In the genomic region with DNA sequence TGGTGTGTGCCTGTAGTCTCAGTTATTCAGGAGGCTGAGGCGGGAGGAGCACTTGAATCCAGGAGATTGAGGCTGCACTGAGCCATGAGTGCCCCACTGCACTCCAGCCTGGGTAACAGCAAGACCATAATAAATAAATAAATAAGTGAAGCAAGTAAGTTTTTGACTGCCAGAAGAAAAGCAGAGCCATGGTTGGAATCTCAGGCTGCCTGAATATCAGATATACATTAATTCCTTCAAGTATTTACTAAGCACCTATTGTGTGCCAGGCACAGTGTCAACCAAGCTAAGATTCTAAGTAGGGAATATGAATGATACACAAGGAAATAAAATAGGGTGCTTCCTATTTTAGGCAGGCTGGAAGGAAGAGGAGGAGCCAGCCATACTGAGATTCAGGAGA, we compare ENCODE assay signal across 12 cellular contexts. TPM values are rescaled to one million over a fixed set of nuclear protein-coding genes. Genes with fewer than 3 reads are reported as not detected.
DNase-seq lines count a peak whose midpoint lies in the region; ATAC-seq and TF ChIP-seq lines count a peak whose summit lies in the region.
"Had no signal": no experiment of that assay in that cellular context is flagged by ENCODE, and none has a peak within 500 bp of the region (broad histone marks: within the 10 kb centered on the region; RNA-seq: fewer than 3 reads in every experiment).

No MANE protein-coding gene starts in this region.

- intact Hi-C loops in lower lobe of right lung (cut with DNase I) = no loop called here
- intact Hi-C loops in vagina (cut with DNase I) = no loop called here

- no peak for TF ChIP-seq CTCF in brain (conservative IDR thresholded peaks at IDR 0.05)
- no peak for TF ChIP-seq CTCF in lower lobe of right lung (IDR thresholded peaks at IDR 0.05)
- TF ChIP-seq CTCF in vagina (IDR thresholded peaks at IDR 0.05) = no peak

- peaks cover 38% of the 10 kb centered on the region for H3K4me1 ChIP-seq in lower lobe of right lung
- peaks cover 22% of the 10 kb centered on the region for H3K4me1 ChIP-seq in vagina

- H3K27ac ChIP-seq in lower lobe of right lung (no peak overlapping the region), vagina (peak overlapping the region; percentile 79)

- TF ChIP-seq POLR2A in vagina (IDR thresholded peaks at IDR 0.05) = no peak

- DNase-seq in activated naive CD8-positive, alpha-beta T cell treated with anti-CD3 and anti-CD28 coated beads, Interleukin-2, amount 50 U/mL, for 24 hours = no peak
- no peak for DNase-seq in lower lobe of right lung
- DNase-seq in vagina (ENCODE audit: extremely low spot score in 2 of 2) = no peak
- DNase-seq in activated CD4-positive, CD25-positive, alpha-beta regulatory T cell (lab: John Stamatoyannopoulos, UW) = no peak
- DNase-seq: COR-L47, dorsolateral prefrontal cortex had no signal

- no peak for ATAC-seq in activated naive CD8-positive, alpha-beta T cell treated with anti-CD3 and anti-CD28 coated beads, Interleukin-2, amount 50 U/mL, for 24 hours
- no peak for ATAC-seq in lower lobe of right lung
- no peak for ATAC-seq in HG03457 (IDR thresholded peaks at IDR 0.05; ENCODE audit: unreplicated experiment)
- no peak for ATAC-seq in HG02852 (IDR thresholded peaks at IDR 0.05; ENCODE audit: unreplicated experiment)

- no peaks in the 10 kb centered on the region for H3K9me3 ChIP-seq in lower lobe of right lung
- H3K9me3 ChIP-seq in vagina = no peaks in the 10 kb centered on the region

- H3K4me3 Mint-ChIP-seq in activated naive CD8-positive, alpha-beta T cell = peak overlapping the region; percentile 67
- no peak overlapping the region for H3K4me3 Mint-ChIP-seq in activated naive CD8-positive, alpha-beta T cell treated with anti-CD3 and anti-CD28 coated beads, Interleukin-2, amount 50 U/mL, for 24 hours
- peak overlapping the region; percentile 49 to 89 (median 79) for H3K4me3 Mint-ChIP-seq in brain
- H3K4me3 Mint-ChIP-seq: mesothelial cell of epicardium had no signal

- H3K4me1 Mint-ChIP-seq in activated naive CD8-positive, alpha-beta T cell (ENCODE audit: low read depth) = peaks cover 4% of the 10 kb centered on the region
- peaks cover 8% of the 10 kb centered on the region for H3K4me1 Mint-ChIP-seq in activated naive CD8-positive, alpha-beta T cell treated with anti-CD3 and anti-CD28 coated beads, Interleukin-2, amount 50 U/mL, for 24 hours
- H3K4me1 Mint-ChIP-seq in brain = peaks cover 32% of the 10 kb centered on the region

- no peak overlapping the region for H3K27ac Mint-ChIP-seq in activated naive CD8-positive, alpha-beta T cell
- no peak overlapping the region for H3K27ac Mint-ChIP-seq in activated naive CD8-positive, alpha-beta T cell treated with anti-CD3 and anti-CD28 coated beads, Interleukin-2, amount 50 U/mL, for 24 hours
- H3K27ac Mint-ChIP-seq in brain = peak overlapping the region in 3 of 5 experiments; percentile 74 to 90 (median 89)
- H3K27ac Mint-ChIP-seq: mesothelial cell of epicardium had no signal

- no peaks in the 10 kb centered on the region for H3K36me3 Mint-ChIP-seq in activated naive CD8-positive, alpha-beta T cell
- no peaks in the 10 kb centered on the region for H3K36me3 Mint-ChIP-seq in activated naive CD8-positive, alpha-beta T cell treated with anti-CD3 and anti-CD28 coated beads, Interleukin-2, amount 50 U/mL, for 24 hours (ENCODE audit: low read depth)
- H3K36me3 Mint-ChIP-seq in brain = peaks cover 18% of the 10 kb centered on the region
- H3K36me3 Mint-ChIP-seq: mesothelial cell of epicardium had no signal

- H3K36me3 ChIP-seq in lower lobe of right lung (peaks cover 7% of the 10 kb centered on the region), vagina (no peaks in the 10 kb centered on the region)

- H3K4me3 ChIP-seq in lower lobe of right lung (peak overlapping the region; percentile 53), vagina (peak overlapping the region in 1 of 2 donors; percentile 36)

- H3K27me3 ChIP-seq in lower lobe of right lung (ENCODE audit: low read depth) (no peaks in the 10 kb centered on the region), vagina (no peaks in the 10 kb centered on the region)

- no peaks in the 10 kb centered on the region for H3K9me3 Mint-ChIP-seq in activated naive CD8-positive, alpha-beta T cell (ENCODE audit: low read depth)
- no peaks in the 10 kb centered on the region for H3K9me3 Mint-ChIP-seq in activated naive CD8-positive, alpha-beta T cell treated with anti-CD3 and anti-CD28 coated beads, Interleukin-2, amount 50 U/mL, for 24 hours
- H3K9me3 Mint-ChIP-seq in brain = peaks cover 0 to 16% (median 3%) of the 10 kb centered on the region in 5 experiments
- H3K9me3 Mint-ChIP-seq: mesothelial cell of epicardium had no signal

- H3K27me3 Mint-ChIP-seq in activated naive CD8-positive, alpha-beta T cell = peaks cover 23% of the 10 kb centered on the region
- peaks cover 56% of the 10 kb centered on the region for H3K27me3 Mint-ChIP-seq in activated naive CD8-positive, alpha-beta T cell treated with anti-CD3 and anti-CD28 coated beads, Interleukin-2, amount 50 U/mL, for 24 hours
- H3K27me3 Mint-ChIP-seq in brain = peaks cover 22% of the 10 kb centered on the region

RNA-seq across cellular contexts. Expression of gene GDF15, which starts 1.4 kb away (rescaled TPM):
- polyA plus RNA-seq in brain (ENCODE audit: insufficient read depth, low read depth, low replicate concordance) = 5.2 TPM
- 21.2 TPM for total RNA-seq in lower lobe of right lung
- 25.5 TPM for total RNA-seq in vagina
- total RNA-seq: OCI-LY7 had no signal

RNA-seq across cellular contexts. Expression of gene LRRC25, which starts 10.0 kb away (rescaled TPM):
- polyA plus RNA-seq in brain (ENCODE audit: insufficient read depth, low read depth, low replicate concordance) = 0.83 TPM
- total RNA-seq in lower lobe of right lung = 35.4 TPM
- total RNA-seq in vagina = 3.9 TPM
- total RNA-seq: mesothelial cell of epicardium had no signal

RNA-seq across cellular contexts. Expression of gene SSBP4, which starts 31.8 kb away (rescaled TPM):
- polyA plus RNA-seq in brain (ENCODE audit: insufficient read depth, low read depth, low replicate concordance) = 93.3 TPM
- total RNA-seq in lower lobe of right lung (65.6 TPM), vagina (72.7 TPM)

RNA-seq across cellular contexts. Expression of gene PGPEP1, which starts 47.0 kb away (rescaled TPM):
- 30.4 TPM for polyA plus RNA-seq in brain (ENCODE audit: insufficient read depth, low read depth, low replicate concordance)
- total RNA-seq in lower lobe of right lung = 40.9 TPM
- 27.5 TPM for total RNA-seq in vagina

RNA-seq across cellular contexts. Expression of gene ISYNA1, which starts 50.5 kb away (rescaled TPM):
- 120 TPM for polyA plus RNA-seq in brain (ENCODE audit: insufficient read depth, low read depth, low replicate concordance)
- 30.6 TPM for total RNA-seq in lower lobe of right lung
- 57.5 TPM for total RNA-seq in vagina

Comparison
In these comparisons a context has a peak if more than half of its experiments do, and no peak if none do; other contexts are left out.
1. H3K27ac Mint-ChIP-seq: peak in brain (3 of 5); none in activated naive CD8-positive, alpha-beta T cell (single experiment) and activated naive CD8-positive, alpha-beta T cell treated with anti-CD3 and anti-CD28 coated beads, Interleukin-2, amount 50 U/mL, for 24 hours (single experiment).